In the genomic region with DNA sequence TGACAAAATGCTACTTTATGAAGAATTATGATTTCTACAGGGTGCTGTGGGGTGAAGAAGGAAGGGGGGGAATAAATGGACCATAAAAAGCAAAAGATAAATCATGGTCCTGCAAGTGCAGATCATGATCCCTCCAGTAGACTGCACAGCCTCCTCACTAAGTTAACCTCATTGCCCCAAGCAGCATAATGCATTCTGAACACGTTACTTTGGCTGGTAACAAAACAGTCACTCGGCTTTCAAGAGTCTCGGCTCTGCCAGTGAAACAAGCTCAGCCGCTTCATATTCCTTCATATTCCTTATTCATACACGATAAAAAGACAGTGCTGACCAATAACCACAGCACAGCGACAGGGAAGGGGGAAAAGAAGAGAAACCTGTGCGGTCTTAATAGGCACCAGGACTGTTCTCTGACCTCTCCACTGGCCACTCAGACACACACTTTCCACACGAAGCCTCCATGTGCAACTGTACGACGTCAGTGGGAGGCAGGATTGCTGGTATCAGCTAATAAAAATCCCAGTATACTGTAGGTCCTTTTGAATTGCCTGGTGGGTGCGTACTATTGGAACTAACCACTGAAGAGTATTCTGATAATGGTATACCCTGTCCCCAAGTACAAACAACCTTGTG, we compare ENCODE assay signal across 14 cellular contexts.
DNase-seq lines count a peak whose midpoint lies in the region; FAIRE-seq and TF ChIP-seq lines count a peak whose summit lies in the region.
"Had no signal": no experiment of that assay in that cellular context is flagged by ENCODE, and none has a peak within 500 bp of the region (broad histone marks: within the 10 kb centered on the region; RNA-seq: fewer than 3 reads in every experiment).

No MANE protein-coding gene starts in this region.

- H3K18ac ChIP-seq in neuronal stem cell (ENCODE audit: low read length) = no peak overlapping the region

- H3K27me3 ChIP-seq in CD8-positive, alpha-beta memory T cell (ENCODE audit: insufficient read depth, low read length, poor library complexity, severe bottlenecking) = no peaks in the 10 kb centered on the region
- H3K27me3 ChIP-seq in astrocyte (ENCODE audit: insufficient read depth, low read length) (no peaks in the 10 kb centered on the region), stomach (no peaks in the 10 kb centered on the region), neuronal stem cell (ENCODE audit: control insufficient read depth in 3 of 3, insufficient read depth in 3 of 3, low read depth in 1 of 3, low read length in 3 of 3) (no peaks in the 10 kb centered on the region)
- H3K27me3 ChIP-seq: neutrophil, SJCRH30, tibial artery had no signal

- no peaks in the 10 kb centered on the region for H3K9me3 Mint-ChIP-seq in CD8-positive, alpha-beta memory T cell
- H3K9me3 Mint-ChIP-seq in astrocyte (ENCODE audit: unreplicated experiment) (no peaks in the 10 kb centered on the region), neural crest cell (peaks cover 9% of the 10 kb centered on the region)

- no peak overlapping the region for H2BK120ac ChIP-seq in neuronal stem cell (ENCODE audit: low read depth, low read length)

- peak overlapping the region; percentile 80 to 98 (median 86) for H3K27ac Mint-ChIP-seq in CD8-positive, alpha-beta memory T cell
- H3K27ac Mint-ChIP-seq in astrocyte (ENCODE audit: unreplicated experiment) (no peak overlapping the region), neural crest cell (ENCODE audit: unreplicated experiment) (peak overlapping the region; percentile 60)

- POLR2A ChIA-PET in CD8-positive, alpha-beta memory T cell (lab: Charles Lee) = interaction anchor here (0.6 kb wide), 1 partner anchor 162 kb away, joined by 3 read pairs; no protein-coding TSS in a partner anchor

- CTCF ChIA-PET in CD8-positive, alpha-beta memory T cell (lab: Charles Lee) = no interaction called here

- peaks cover 43% of the 10 kb centered on the region for H3K4me1 ChIP-seq in CD8-positive, alpha-beta memory T cell (ENCODE audit: insufficient read depth, low read length)
- H3K4me1 ChIP-seq in astrocyte (ENCODE audit: insufficient read depth, low read length) = peaks cover 25% of the 10 kb centered on the region
- H3K4me1 ChIP-seq in stomach = peaks cover 0 to 17% (median 8%) of the 10 kb centered on the region in 4 donors
- peaks cover 0 to 3% of the 10 kb centered on the region in 2 donors for H3K4me1 ChIP-seq in neuronal stem cell (ENCODE audit: control insufficient read depth in 2 of 2, insufficient read depth in 1 of 2, low read depth in 1 of 2, low read length in 2 of 2)

- H3K27ac ChIP-seq in CD8-positive, alpha-beta memory T cell (ENCODE audit: low read depth, low read length) = no peak overlapping the region
- H3K27ac ChIP-seq in KOPT-K1 (ENCODE audit: low read depth, low read length, poor library complexity, severe bottlenecking) = peak overlapping the region; percentile 44
- no peak overlapping the region for H3K27ac ChIP-seq in astrocyte (ENCODE audit: low read depth, low read length)
- peak overlapping the region in 2 of 5 donors; percentile 30 to 61 for H3K27ac ChIP-seq in stomach
- no peak overlapping the region for H3K27ac ChIP-seq in neuronal stem cell (replicated peaks; ENCODE audit: low read length)
- H3K27ac ChIP-seq: neutrophil, SJCRH30 had no signal

- H3K27me3 Mint-ChIP-seq in CD8-positive, alpha-beta memory T cell = no peaks in the 10 kb centered on the region
- H3K27me3 Mint-ChIP-seq in astrocyte (ENCODE audit: low read depth, unreplicated experiment) = peaks cover 4% of the 10 kb centered on the region
- no peaks in the 10 kb centered on the region for H3K27me3 Mint-ChIP-seq in neural crest cell (ENCODE audit: low read depth)

- DNase-seq in CD8-positive, alpha-beta memory T cell = no peak
- DNase-seq in astrocyte (ENCODE audit: low read depth) (no peak), neural crest cell (ENCODE audit: low read depth, low spot score) (no peak), ureter (ENCODE audit: low spot score) (no peak), stomach (no peak), neuronal stem cell (ENCODE audit: low spot score) (no peak), iPS-NIHi11 (ENCODE audit: low spot score) (no peak)
- DNase-seq: activated CD8-positive, alpha-beta memory T cell treated with anti-CD3 and anti-CD28 coated beads for 24 hours; NCI-H2171; SJCRH30; stimulated activated CD4-positive, alpha-beta T cell treated with anti-CD3 and anti-CD28 coated beads, Interleukin-4, amount 100 ng/mL, for 4 hours; tibial artery had no signal

- H2BK15ac ChIP-seq in neuronal stem cell (ENCODE audit: low read length) = no peak overlapping the region

- no peak overlapping the region for H4K8ac ChIP-seq in neuronal stem cell (ENCODE audit: low read depth, low read length)

- peaks cover 0 to 7% (median 6%) of the 10 kb centered on the region in 3 donors for H3K36me3 Mint-ChIP-seq in CD8-positive, alpha-beta memory T cell
- H3K36me3 Mint-ChIP-seq in astrocyte (ENCODE audit: low read depth, unreplicated experiment) = peaks cover 1% of the 10 kb centered on the region
- peaks cover 5% of the 10 kb centered on the region for H3K36me3 Mint-ChIP-seq in neural crest cell (ENCODE audit: low read depth)

- no peak overlapping the region for H3K14ac ChIP-seq in neuronal stem cell (ENCODE audit: low read length)

- no peaks in the 10 kb centered on the region for H3K36me3 ChIP-seq in CD8-positive, alpha-beta memory T cell (ENCODE audit: insufficient read depth, low read length)
- H3K36me3 ChIP-seq in KOPT-K1 (ENCODE audit: insufficient read depth, low read length) (no peaks in the 10 kb centered on the region), astrocyte (ENCODE audit: insufficient read depth, low read length) (no peaks in the 10 kb centered on the region), stomach (no peaks in the 10 kb centered on the region), neuronal stem cell (replicated peaks in 1 of 2; ENCODE audit: control insufficient read depth in 2 of 2, insufficient read depth in 2 of 2, low read length in 2 of 2) (no peaks in the 10 kb centered on the region)
- H3K36me3 ChIP-seq: neutrophil, SJCRH30, tibial artery had no signal

- peak overlapping the region in 6 of 7 donors; percentile 81 to 88 (median 85) for H3K4me3 Mint-ChIP-seq in CD8-positive, alpha-beta memory T cell
- H3K4me3 Mint-ChIP-seq in astrocyte (ENCODE audit: unreplicated experiment) = no peak overlapping the region
- no peak overlapping the region for H3K4me3 Mint-ChIP-seq in neural crest cell

- peak overlapping the region; percentile 83 for H3K4me2 ChIP-seq in astrocyte (ENCODE audit: low read length)
- no peak overlapping the region for H3K4me2 ChIP-seq in neuronal stem cell (ENCODE audit: insufficient read depth, low read length, poor library complexity, severe bottlenecking)

- no peaks in the 10 kb centered on the region for H4K20me1 ChIP-seq in astrocyte (ENCODE audit: insufficient read depth, low read length)

- H3K23ac ChIP-seq in neuronal stem cell (ENCODE audit: low read depth, low read length, poor library complexity) = no peak overlapping the region

- no peak overlapping the region for H3K4ac ChIP-seq in neuronal stem cell (ENCODE audit: low read length)

- TF ChIP-seq CTCF in astrocyte (IDR thresholded peaks at IDR 0.05; ENCODE audit: insufficient read depth, low read depth, low read length) (no peak), neural crest cell (conservative IDR thresholded peaks at IDR 0.05) (no peak), stomach (IDR thresholded peaks at IDR 0.05) (no peak)

- 92 to 96% (median 93%) methylated on average over 11 of the region's 11 CpGs for WGBS in stomach, 5 donors
- WGBS in neuronal stem cell (ENCODE audit: extremely low coverage in 2 of 2, insufficient read length in 2 of 2, insufficient replicate concordance in 1 of 2), 2 donors = no CpG with 5 or more reads among the region's 11 CpGs

- H3K9me3 ChIP-seq in CD8-positive, alpha-beta memory T cell (ENCODE audit: low read length) = no peaks in the 10 kb centered on the region
- H3K9me3 ChIP-seq in KOPT-K1 (ENCODE audit: insufficient read depth, low read length, poor library complexity, severe bottlenecking) (no peaks in the 10 kb centered on the region), astrocyte (ENCODE audit: insufficient read depth, low read depth, low read length) (no peaks in the 10 kb centered on the region), stomach (no peaks in the 10 kb centered on the region), neuronal stem cell (replicated peaks in 1 of 2; ENCODE audit: control insufficient read depth in 2 of 2, insufficient read depth in 1 of 2, low read depth in 1 of 2, low read length in 2 of 2) (peaks cover 2 to 8% of the 10 kb centered on the region in 2 donors)
- H3K9me3 ChIP-seq: neutrophil, SJCRH30, tibial artery had no signal

- no peak overlapping the region for H2AK5ac ChIP-seq in neuronal stem cell (ENCODE audit: low read depth, low read length)

- H2AFZ ChIP-seq in astrocyte (ENCODE audit: low read depth, low read length) (no peak overlapping the region), neuronal stem cell (ENCODE audit: low read length) (no peak overlapping the region)

- no peak overlapping the region for H2BK12ac ChIP-seq in neuronal stem cell (ENCODE audit: low read length)

- no peaks in the 10 kb centered on the region for H3K79me1 ChIP-seq in neuronal stem cell (ENCODE audit: low read depth, low read length)

- no peak overlapping the region for H3K4me3 ChIP-seq in CD8-positive, alpha-beta memory T cell (ENCODE audit: low read length)
- no peak overlapping the region for H3K4me3 ChIP-seq in astrocyte (ENCODE audit: insufficient read depth, low read depth, low read length)
- H3K4me3 ChIP-seq in stomach = no peak overlapping the region
- H3K4me3 ChIP-seq in neuronal stem cell (ENCODE audit: low read length in 2 of 2) = no peak overlapping the region
- H3K4me3 ChIP-seq: SJCRH30, tibial artery had no signal

- peaks cover 48 to 78% (median 74%) of the 10 kb centered on the region in 3 donors for H3K4me1 Mint-ChIP-seq in CD8-positive, alpha-beta memory T cell
- H3K4me1 Mint-ChIP-seq in astrocyte (ENCODE audit: low read depth, unreplicated experiment) (peaks cover 28% of the 10 kb centered on the region), neural crest cell (peaks cover 28% of the 10 kb centered on the region)

- H3K79me2 ChIP-seq in astrocyte (ENCODE audit: insufficient read depth, low read length) = no peaks in the 10 kb centered on the region

- intact Hi-C loops in stomach (cut with DNase I; ENCODE audit: low total_unique reads) = no loop called here

- no peak for TF ChIP-seq EP300 in stomach (IDR thresholded peaks at IDR 0.05)

- no peak overlapping the region for H4K91ac ChIP-seq in neuronal stem cell (ENCODE audit: low read depth, low read length, poor library complexity)

- TF ChIP-seq POLR2A in stomach (IDR thresholded peaks at IDR 0.05) = no peak

- no peak overlapping the region for H3K9ac ChIP-seq in astrocyte (ENCODE audit: low read length)
- no peak overlapping the region for H3K9ac ChIP-seq in neuronal stem cell (ENCODE audit: low read depth, low read length, poor library complexity)

- H2BK5ac ChIP-seq in neuronal stem cell (ENCODE audit: low read length) = no peak overlapping the region

- no peak for FAIRE-seq in astrocyte (lab: Jason Lieb, UNC)

Comparison
In these comparisons a context has a peak if more than half of its experiments do, and no peak if none do; other contexts are left out.
1. H3K4me3 Mint-ChIP-seq: peak in CD8-positive, alpha-beta memory T cell (6 of 7); none in astrocyte (single experiment) and neural crest cell (single experiment).